Comparison of ENCODE assay signal across 8 cellular contexts in genomic region chr11:64449381-64450167, GRCh38.
DNase-seq lines count a peak whose midpoint lies in the region; ATAC-seq and TF ChIP-seq lines count a peak whose summit lies in the region.

No MANE protein-coding gene starts in this region.

- H4K20me1 ChIP-seq in OCI-LY3 (ENCODE audit: insufficient read depth, low read length) = no peaks in the 10 kb centered on the region

- H3K36me3 ChIP-seq in OCI-LY3 (replicated peaks; ENCODE audit: low read depth, low read length) (no peaks in the 10 kb centered on the region), esophagus (ENCODE audit: control insufficient read depth in 2 of 2, insufficient read depth in 2 of 2, low read length in 1 of 2) (no peaks in the 10 kb centered on the region), muscle layer of colon (ENCODE audit: insufficient read depth, low read length) (no peaks in the 10 kb centered on the region)

- H3K4me2 ChIP-seq in OCI-LY3 (ENCODE audit: low read length) = peak overlapping the region; percentile 92

- H3K4me1 ChIP-seq in OCI-LY3 (ENCODE audit: low read length) (peaks cover 27% of the 10 kb centered on the region), esophagus (ENCODE audit: control insufficient read depth in 2 of 2, insufficient read depth in 2 of 2, low read length in 1 of 2) (peaks cover 6 to 8% of the 10 kb centered on the region in 2 donors), muscle layer of colon (ENCODE audit: insufficient read depth, low read length) (peaks cover 14% of the 10 kb centered on the region)

- WGBS in esophagus, 2 donors = 18 to 23% methylated on average over 31 of the region's 31 CpGs

- DNase-seq in GDM1 (lab: John Stamatoyannopoulos, UW) = peak; percentile 74
- DNase-seq in HUDEP-2 (lab: John Stamatoyannopoulos, UW; ENCODE audit: unreplicated experiment in 76 of 76) = peak in 65 of 76 experiments; percentile 3 to 78 (median 47)
- DNase-seq in activated T-cell treated with anti-CD3 and anti-CD28 coated beads for 24 hours (ENCODE audit: low read depth) = peak; percentile 67
- peak; percentile 37 to 48 for DNase-seq in stimulated activated CD8-positive, alpha-beta memory T cell treated with anti-CD3 and anti-CD28 coated beads, Interleukin-7, amount 100 ng/mL, for 1 hour (ENCODE audit: low read depth in 2 of 2)

- peak overlapping the region; percentile 68 for H2AFZ ChIP-seq in OCI-LY3 (ENCODE audit: low read depth, low read length)

- H3K4me3 ChIP-seq in OCI-LY3 (ENCODE audit: low read length) (peak overlapping the region; percentile 79), esophagus (ENCODE audit: low read depth in 1 of 2, low read length in 2 of 2) (peak overlapping the region; percentile 2 to 21), muscle layer of colon (ENCODE audit: low read depth in 1 of 2, low read length in 2 of 2) (peak overlapping the region; percentile 15 to 55)

- 0 out of 2 replicates have a peak, but pooled peaks cover 4% of the 10 kb centered on the region for H3K27me3 ChIP-seq in OCI-LY3 (ENCODE audit: low read depth, low read length)
- no peaks in the 10 kb centered on the region for H3K27me3 ChIP-seq in esophagus (ENCODE audit: control insufficient read depth in 1 of 2, insufficient read depth in 2 of 2, low read length in 2 of 2)
- peaks cover 0 to 6% of the 10 kb centered on the region in 2 donors for H3K27me3 ChIP-seq in muscle layer of colon (ENCODE audit: control insufficient read depth in 1 of 2, insufficient read depth in 2 of 2, low read length in 2 of 2)

- H3K9ac ChIP-seq in OCI-LY3 (ENCODE audit: low read length) = peak overlapping the region; percentile 80
- no peak overlapping the region for H3K9ac ChIP-seq in muscle layer of colon (ENCODE audit: low read length)

- H3K27ac ChIP-seq in OCI-LY3 (ENCODE audit: low read length) = 0 out of 2 replicates have a peak overlapping the region, but pooled peaks have one; percentile 17
- H3K27ac ChIP-seq in esophagus (ENCODE audit: low read depth in 2 of 2, low read length in 1 of 2) = no peak overlapping the region
- H3K27ac ChIP-seq in muscle layer of colon (ENCODE audit: low read depth, low read length) = peak overlapping the region; percentile 21

- H3K9me3 ChIP-seq in OCI-LY3 (ENCODE audit: insufficient read depth, low read length) (no peaks in the 10 kb centered on the region), esophagus (ENCODE audit: control insufficient read depth in 2 of 2, insufficient read depth in 1 of 2, low read depth in 1 of 2, low read length in 1 of 2) (no peaks in the 10 kb centered on the region), muscle layer of colon (ENCODE audit: low read length) (no peaks in the 10 kb centered on the region)

- TF ChIP-seq CTCF in OCI-LY3 (IDR thresholded peaks at IDR 0.05; ENCODE audit: low read depth, low read length) = peak; percentile 90

- no peaks in the 10 kb centered on the region for H3K79me2 ChIP-seq in OCI-LY3 (ENCODE audit: low read length)

- no peak for ATAC-seq in GM21515 (IDR thresholded peaks at IDR 0.05; ENCODE audit: unreplicated experiment)

Comparison
In these comparisons a context has a peak if more than half of its experiments do, and no peak if none do; other contexts are left out.
1. H3K27ac ChIP-seq: peak in OCI-LY3 (single experiment) and muscle layer of colon (single experiment); none in esophagus (0 of 2).
2. H3K4me3 ChIP-seq: peak in every context shown above with its lines; median percentile 79 in OCI-LY3; 35 in muscle layer of colon; 12 in esophagus.
3. Peak in every context shown above with its lines, with median percentiles within 50 percentile points of each other: DNase-seq.